1 cellular context compared by ENCODE assay signal in the genomic region with DNA sequence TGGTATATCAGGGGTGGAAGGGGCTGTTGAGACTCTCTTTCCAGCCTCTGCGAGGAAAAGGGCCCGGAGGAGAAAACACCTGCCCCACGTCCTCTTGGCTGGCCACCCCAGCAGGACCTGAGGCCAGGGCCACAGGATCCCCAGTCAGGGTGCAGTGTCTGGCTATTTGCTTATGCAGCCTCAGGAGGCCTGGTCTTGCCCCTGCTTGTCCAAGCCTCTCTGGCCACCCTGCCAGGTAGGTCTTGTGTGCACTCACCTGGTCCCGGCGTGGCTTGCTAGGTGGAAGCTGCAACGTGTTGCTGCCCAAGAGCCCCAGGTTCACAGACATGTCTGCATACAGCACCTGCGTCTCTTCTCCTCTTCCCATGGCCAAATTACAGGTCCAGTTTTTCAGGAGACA.
TF ChIP-seq lines count a peak whose summit lies in the region.

No MANE protein-coding gene starts in this region.

TF ChIP-seq in GM23338, 12 proteins besides CTCF, POLR2A, EP300 and RAD21:
- TF ChIP-seq EZH2phosphoT487 (IDR thresholded peaks at IDR 0.05; ENCODE audit: unreplicated experiment) (no peak), EZH2 (IDR thresholded peaks at IDR 0.05; ENCODE audit: low read depth, unreplicated experiment) (no peak), STAT1 (IDR thresholded peaks at IDR 0.05; ENCODE audit: unreplicated experiment) (no peak), JUNB (IDR thresholded peaks at IDR 0.05; ENCODE audit: unreplicated experiment) (no peak), CREB1 (CRISPR knock-in tag; IDR thresholded peaks at IDR 0.05; ENCODE audit: low read depth) (no peak), NANOG (IDR thresholded peaks at IDR 0.05; ENCODE audit: borderline replicate concordance) (no peak), POLR2AphosphoS5 (IDR thresholded peaks at IDR 0.05; ENCODE audit: low read depth) (no peak), ZNF331 (CRISPR knock-in tag; IDR thresholded peaks at IDR 0.05; ENCODE audit: low read depth) (no peak), ZNF114 (CRISPR knock-in tag; IDR thresholded peaks at IDR 0.05) (no peak)
- TF ChIP-seq, protein P1, sequence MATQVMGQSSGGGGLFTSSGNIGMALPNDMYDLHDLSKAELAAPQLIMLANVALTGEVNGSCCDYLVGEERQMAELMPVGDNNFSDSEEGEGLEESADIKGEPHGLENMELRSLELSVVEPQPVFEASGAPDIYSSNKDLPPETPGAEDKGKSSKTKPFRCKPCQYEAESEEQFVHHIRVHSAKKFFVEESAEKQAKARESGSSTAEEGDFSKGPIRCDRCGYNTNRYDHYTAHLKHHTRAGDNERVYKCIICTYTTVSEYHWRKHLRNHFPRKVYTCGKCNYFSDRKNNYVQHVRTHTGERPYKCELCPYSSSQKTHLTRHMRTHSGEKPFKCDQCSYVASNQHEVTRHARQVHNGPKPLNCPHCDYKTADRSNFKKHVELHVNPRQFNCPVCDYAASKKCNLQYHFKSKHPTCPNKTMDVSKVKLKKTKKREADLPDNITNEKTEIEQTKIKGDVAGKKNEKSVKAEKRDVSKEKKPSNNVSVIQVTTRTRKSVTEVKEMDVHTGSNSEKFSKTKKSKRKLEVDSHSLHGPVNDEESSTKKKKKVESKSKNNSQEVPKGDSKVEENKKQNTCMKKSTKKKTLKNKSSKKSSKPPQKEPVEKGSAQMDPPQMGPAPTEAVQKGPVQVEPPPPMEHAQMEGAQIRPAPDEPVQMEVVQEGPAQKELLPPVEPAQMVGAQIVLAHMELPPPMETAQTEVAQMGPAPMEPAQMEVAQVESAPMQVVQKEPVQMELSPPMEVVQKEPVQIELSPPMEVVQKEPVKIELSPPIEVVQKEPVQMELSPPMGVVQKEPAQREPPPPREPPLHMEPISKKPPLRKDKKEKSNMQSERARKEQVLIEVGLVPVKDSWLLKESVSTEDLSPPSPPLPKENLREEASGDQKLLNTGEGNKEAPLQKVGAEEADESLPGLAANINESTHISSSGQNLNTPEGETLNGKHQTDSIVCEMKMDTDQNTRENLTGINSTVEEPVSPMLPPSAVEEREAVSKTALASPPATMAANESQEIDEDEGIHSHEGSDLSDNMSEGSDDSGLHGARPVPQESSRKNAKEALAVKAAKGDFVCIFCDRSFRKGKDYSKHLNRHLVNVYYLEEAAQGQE (IDR thresholded peaks at IDR 0.05; ENCODE audit: unreplicated experiment) = no peak
- TF ChIP-seq, protein P2, sequence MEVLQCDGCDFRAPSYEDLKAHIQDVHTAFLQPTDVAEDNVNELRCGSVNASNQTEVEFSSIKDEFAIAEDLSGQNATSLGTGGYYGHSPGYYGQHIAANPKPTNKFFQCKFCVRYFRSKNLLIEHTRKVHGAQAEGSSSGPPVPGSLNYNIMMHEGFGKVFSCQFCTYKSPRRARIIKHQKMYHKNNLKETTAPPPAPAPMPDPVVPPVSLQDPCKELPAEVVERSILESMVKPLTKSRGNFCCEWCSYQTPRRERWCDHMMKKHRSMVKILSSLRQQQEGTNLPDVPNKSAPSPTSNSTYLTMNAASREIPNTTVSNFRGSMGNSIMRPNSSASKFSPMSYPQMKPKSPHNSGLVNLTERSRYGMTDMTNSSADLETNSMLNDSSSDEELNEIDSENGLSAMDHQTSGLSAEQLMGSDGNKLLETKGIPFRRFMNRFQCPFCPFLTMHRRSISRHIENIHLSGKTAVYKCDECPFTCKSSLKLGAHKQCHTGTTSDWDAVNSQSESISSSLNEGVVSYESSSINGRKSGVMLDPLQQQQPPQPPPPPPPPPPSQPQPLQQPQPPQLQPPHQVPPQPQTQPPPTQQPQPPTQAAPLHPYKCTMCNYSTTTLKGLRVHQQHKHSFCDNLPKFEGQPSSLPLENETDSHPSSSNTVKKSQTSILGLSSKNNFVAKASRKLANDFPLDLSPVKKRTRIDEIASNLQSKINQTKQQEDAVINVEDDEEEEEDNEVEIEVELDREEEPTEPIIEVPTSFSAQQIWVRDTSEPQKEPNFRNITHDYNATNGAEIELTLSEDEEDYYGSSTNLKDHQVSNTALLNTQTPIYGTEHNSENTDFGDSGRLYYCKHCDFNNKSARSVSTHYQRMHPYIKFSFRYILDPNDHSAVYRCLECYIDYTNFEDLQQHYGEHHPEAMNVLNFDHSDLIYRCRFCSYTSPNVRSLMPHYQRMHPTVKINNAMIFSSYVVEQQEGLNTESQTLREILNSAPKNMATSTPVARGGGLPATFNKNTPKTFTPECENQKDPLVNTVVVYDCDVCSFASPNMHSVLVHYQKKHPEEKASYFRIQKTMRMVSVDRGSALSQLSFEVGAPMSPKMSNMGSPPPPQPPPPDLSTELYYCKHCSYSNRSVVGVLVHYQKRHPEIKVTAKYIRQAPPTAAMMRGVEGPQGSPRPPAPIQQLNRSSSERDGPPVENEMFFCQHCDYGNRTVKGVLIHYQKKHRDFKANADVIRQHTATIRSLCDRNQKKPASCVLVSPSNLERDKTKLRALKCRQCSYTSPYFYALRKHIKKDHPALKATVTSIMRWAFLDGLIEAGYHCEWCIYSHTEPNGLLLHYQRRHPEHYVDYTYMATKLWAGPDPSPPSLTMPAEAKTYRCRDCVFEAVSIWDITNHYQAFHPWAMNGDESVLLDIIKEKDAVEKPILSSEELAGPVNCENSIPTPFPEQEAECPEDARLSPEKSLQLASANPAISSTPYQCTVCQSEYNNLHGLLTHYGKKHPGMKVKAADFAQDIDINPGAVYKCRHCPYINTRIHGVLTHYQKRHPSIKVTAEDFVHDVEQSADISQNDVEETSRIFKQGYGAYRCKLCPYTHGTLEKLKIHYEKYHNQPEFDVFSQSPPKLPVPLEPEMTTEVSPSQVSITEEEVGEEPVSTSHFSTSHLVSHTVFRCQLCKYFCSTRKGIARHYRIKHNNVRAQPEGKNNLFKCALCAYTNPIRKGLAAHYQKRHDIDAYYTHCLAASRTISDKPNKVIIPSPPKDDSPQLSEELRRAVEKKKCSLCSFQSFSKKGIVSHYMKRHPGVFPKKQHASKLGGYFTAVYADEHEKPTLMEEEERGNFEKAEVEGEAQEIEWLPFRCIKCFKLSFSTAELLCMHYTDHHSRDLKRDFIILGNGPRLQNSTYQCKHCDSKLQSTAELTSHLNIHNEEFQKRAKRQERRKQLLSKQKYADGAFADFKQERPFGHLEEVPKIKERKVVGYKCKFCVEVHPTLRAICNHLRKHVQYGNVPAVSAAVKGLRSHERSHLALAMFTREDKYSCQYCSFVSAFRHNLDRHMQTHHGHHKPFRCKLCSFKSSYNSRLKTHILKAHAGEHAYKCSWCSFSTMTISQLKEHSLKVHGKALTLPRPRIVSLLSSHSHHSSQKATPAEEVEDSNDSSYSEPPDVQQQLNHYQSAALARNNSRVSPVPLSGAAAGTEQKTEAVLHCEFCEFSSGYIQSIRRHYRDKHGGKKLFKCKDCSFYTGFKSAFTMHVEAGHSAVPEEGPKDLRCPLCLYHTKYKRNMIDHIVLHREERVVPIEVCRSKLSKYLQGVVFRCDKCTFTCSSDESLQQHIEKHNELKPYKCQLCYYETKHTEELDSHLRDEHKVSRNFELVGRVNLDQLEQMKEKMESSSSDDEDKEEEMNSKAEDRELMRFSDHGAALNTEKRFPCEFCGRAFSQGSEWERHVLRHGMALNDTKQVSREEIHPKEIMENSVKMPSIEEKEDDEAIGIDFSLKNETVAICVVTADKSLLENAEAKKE (CRISPR knock-in tag; IDR thresholded peaks at IDR 0.05) = no peak
- TF ChIP-seq, protein P3, sequence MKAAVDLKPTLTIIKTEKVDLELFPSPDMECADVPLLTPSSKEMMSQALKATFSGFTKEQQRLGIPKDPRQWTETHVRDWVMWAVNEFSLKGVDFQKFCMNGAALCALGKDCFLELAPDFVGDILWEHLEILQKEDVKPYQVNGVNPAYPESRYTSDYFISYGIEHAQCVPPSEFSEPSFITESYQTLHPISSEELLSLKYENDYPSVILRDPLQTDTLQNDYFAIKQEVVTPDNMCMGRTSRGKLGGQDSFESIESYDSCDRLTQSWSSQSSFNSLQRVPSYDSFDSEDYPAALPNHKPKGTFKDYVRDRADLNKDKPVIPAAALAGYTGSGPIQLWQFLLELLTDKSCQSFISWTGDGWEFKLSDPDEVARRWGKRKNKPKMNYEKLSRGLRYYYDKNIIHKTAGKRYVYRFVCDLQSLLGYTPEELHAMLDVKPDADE (IDR thresholded peaks at IDR 0.05) = no peak
